ENCODE assay signal across 2 cellular contexts in the genomic region with DNA sequence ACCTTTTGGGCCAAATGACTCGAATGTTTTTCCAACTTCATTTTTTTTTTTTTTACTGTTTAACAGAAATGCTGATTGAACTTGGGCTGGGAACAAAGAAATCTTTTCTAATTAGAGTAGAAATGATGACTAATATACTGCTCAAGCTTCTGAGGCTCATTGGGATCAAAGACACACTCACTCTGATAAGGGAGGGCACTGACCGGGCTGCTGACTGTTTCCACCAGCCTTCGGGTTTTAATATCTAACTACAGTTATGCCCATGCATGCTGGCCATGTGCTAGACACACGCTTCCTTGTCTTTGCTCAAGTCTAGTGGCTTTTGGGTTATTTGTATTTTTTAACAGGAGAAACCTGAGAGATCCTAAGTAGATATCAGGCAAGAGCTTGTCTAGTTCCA.
TF ChIP-seq lines count a peak whose summit lies in the region.

No MANE protein-coding gene starts in this region.

TF ChIP-seq in IMR-90, 13 proteins besides CTCF, POLR2A, EP300 and RAD21 (continued from another document):
- TF ChIP-seq FOS (IDR thresholded peaks at IDR 0.05; ENCODE audit: low read depth, low read length) (no peak), MXI1 (IDR thresholded peaks at IDR 0.05; ENCODE audit: borderline replicate concordance, low read depth, low read length) (no peak), BHLHE40 (IDR thresholded peaks at IDR 0.05; ENCODE audit: low read depth, low read length) (no peak), SMC3 (IDR thresholded peaks at IDR 0.05; ENCODE audit: low read depth, low read length) (no peak), MAZ (IDR thresholded peaks at IDR 0.05; ENCODE audit: borderline replicate concordance, low read depth, low read length) (no peak), MAFK (IDR thresholded peaks at IDR 0.05; ENCODE audit: low read depth, low read length) (no peak), NFE2L2 (IDR thresholded peaks at IDR 0.05; ENCODE audit: low read depth, low read length) (no peak), RFX5 (IDR thresholded peaks at IDR 0.05; ENCODE audit: low read depth, low read length) (no peak), CHD1 (IDR thresholded peaks at IDR 0.05; ENCODE audit: low read depth, low read length) (no peak), CEBPB (IDR thresholded peaks at IDR 0.05; ENCODE audit: low read depth, low read length) (no peak)
- TF ChIP-seq, protein P1, sequence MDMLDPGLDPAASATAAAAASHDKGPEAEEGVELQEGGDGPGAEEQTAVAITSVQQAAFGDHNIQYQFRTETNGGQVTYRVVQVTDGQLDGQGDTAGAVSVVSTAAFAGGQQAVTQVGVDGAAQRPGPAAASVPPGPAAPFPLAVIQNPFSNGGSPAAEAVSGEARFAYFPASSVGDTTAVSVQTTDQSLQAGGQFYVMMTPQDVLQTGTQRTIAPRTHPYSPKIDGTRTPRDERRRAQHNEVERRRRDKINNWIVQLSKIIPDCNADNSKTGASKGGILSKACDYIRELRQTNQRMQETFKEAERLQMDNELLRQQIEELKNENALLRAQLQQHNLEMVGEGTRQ (IDR thresholded peaks at IDR 0.05; ENCODE audit: low read depth, low read length) = no peak
- TF ChIP-seq, protein P2, sequence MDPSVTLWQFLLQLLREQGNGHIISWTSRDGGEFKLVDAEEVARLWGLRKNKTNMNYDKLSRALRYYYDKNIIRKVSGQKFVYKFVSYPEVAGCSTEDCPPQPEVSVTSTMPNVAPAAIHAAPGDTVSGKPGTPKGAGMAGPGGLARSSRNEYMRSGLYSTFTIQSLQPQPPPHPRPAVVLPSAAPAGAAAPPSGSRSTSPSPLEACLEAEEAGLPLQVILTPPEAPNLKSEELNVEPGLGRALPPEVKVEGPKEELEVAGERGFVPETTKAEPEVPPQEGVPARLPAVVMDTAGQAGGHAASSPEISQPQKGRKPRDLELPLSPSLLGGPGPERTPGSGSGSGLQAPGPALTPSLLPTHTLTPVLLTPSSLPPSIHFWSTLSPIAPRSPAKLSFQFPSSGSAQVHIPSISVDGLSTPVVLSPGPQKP (IDR thresholded peaks at IDR 0.05; ENCODE audit: borderline replicate concordance, low read depth, low read length) = no peak

TF ChIP-seq in endothelial cell of umbilical vein, 7 proteins besides CTCF, POLR2A, EP300 and RAD21 (continued from another document):
- TF ChIP-seq GATA2 (IDR thresholded peaks at IDR 0.05; ENCODE audit: insufficient read depth, insufficient read length, low read depth, low read length) = peak; percentile 24
- TF ChIP-seq, protein P3, sequence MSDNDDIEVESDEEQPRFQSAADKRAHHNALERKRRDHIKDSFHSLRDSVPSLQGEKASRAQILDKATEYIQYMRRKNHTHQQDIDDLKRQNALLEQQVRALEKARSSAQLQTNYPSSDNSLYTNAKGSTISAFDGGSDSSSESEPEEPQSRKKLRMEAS (IDR thresholded peaks at IDR 0.05; ENCODE audit: insufficient read depth, insufficient read length) = no peak
